10 cellular contexts compared by ENCODE assay signal in genomic region chr7:122532406-122533269, GRCh38.
DNase-seq lines count a peak whose midpoint lies in the region; ATAC-seq and TF ChIP-seq lines count a peak whose summit lies in the region.
"Had no signal": no experiment of that assay in that cellular context is flagged by ENCODE, and none has a peak within 500 bp of the region (broad histone marks: within the 10 kb centered on the region; RNA-seq: fewer than 3 reads in every experiment).

No MANE protein-coding gene starts in this region.

- peak; percentile 23 for DNase-seq in MCF 10A (ENCODE audit: unreplicated experiment)
- no peak for DNase-seq in breast epithelium (ENCODE audit: low spot score in 2 of 2)
- DNase-seq in fibroblast of peridontal ligament (ENCODE audit: extremely low read depth), result peak; percentile 42
- no peak for DNase-seq in type B pancreatic cell (ENCODE audit: extremely low spot score, unreplicated experiment)
- DNase-seq in ascending aorta (ENCODE audit: low spot score in 2 of 2), result no peak
- DNase-seq: DMS153 had no signal

- no peaks in the 10 kb centered on the region for H3F3A ChIP-seq in OCI-LY1 (ENCODE audit: insufficient read depth, low read length)

- no peaks in the 10 kb centered on the region for H3K9me3 ChIP-seq in breast epithelium
- no peaks in the 10 kb centered on the region for H3K9me3 ChIP-seq in OCI-LY1 (ENCODE audit: low read length)
- no peaks in the 10 kb centered on the region for H3K9me3 ChIP-seq in ascending aorta
- H3K9me3 ChIP-seq: SJCRH30 had no signal

- no peak overlapping the region for H3K4me2 ChIP-seq in OCI-LY1 (ENCODE audit: low read length)

- intact Hi-C loops in MCF 10A (cut with micrococcal nuclease), result loop anchor here (10.0 kb wide), 1 partner anchor 352 kb away; the partner anchor contains the start of gene CADPS2
- intact Hi-C loops in breast epithelium (cut with DNase I; ENCODE audit: low total_unique reads), result no loop called here
- intact Hi-C loops in ascending aorta (cut with DNase I), result loop anchor here (5.0 kb wide), 1 partner anchor 310 kb away; no protein-coding TSS in a partner anchor

- no TSS peak for BruUV-seq in MCF 10A (replicated peaks; lab: Mats Ljungman, UMichigan)

- no peak for TF ChIP-seq POLR2A in breast epithelium (IDR thresholded peaks at IDR 0.05)

- no peaks in the 10 kb centered on the region for H4K20me1 ChIP-seq in OCI-LY1 (ENCODE audit: insufficient read depth, low read length)

- TF ChIP-seq CTCF in MCF 10A (IDR thresholded peaks at IDR 0.05; ENCODE audit: unreplicated experiment) (peak; percentile 18), breast epithelium (IDR thresholded peaks at IDR 0.05) (no peak), OCI-LY1 (IDR thresholded peaks at IDR 0.05; ENCODE audit: low read length) (peak; percentile 70), type B pancreatic cell (conservative IDR thresholded peaks at IDR 0.05) (peak; percentile 79), ascending aorta (IDR thresholded peaks at IDR 0.05) (peak in 1 of 3 experiments; percentile 40)

- ATAC-seq in GM21723 (IDR thresholded peaks at IDR 0.05; ENCODE audit: unreplicated experiment) (no peak), GM21381 (IDR thresholded peaks at IDR 0.05; ENCODE audit: unreplicated experiment) (no peak)

- no peak overlapping the region for H2AFZ ChIP-seq in OCI-LY1 (ENCODE audit: low read length)

- CTCF ChIA-PET in MCF 10A (lab: Yijun Ruan, JAX), result interaction anchor here (0.6 to 7.3 kb wide), 45 partner anchors 9 to 996 kb away, joined by 3 to 186 read pairs (median 3); no protein-coding TSS in a partner anchor

- H3K79me2 ChIP-seq in OCI-LY1 (ENCODE audit: insufficient read depth, low read length), result no peaks in the 10 kb centered on the region

- peaks cover 4% of the 10 kb centered on the region for H3K4me1 Mint-ChIP-seq in MCF 10A (ENCODE audit: insufficient read depth, unreplicated experiment)
- H3K4me1 Mint-ChIP-seq in type B pancreatic cell (ENCODE audit: unreplicated experiment), result peaks cover 5% of the 10 kb centered on the region

- peaks cover 14% of the 10 kb centered on the region for H3K27me3 Mint-ChIP-seq in MCF 10A (ENCODE audit: insufficient read depth, unreplicated experiment)
- H3K27me3 Mint-ChIP-seq in type B pancreatic cell, result peaks cover 11% of the 10 kb centered on the region

- no peak overlapping the region for H3K9ac ChIP-seq in OCI-LY1 (ENCODE audit: low read length)

- no peaks in the 10 kb centered on the region for H3K27me3 ChIP-seq in breast epithelium
- no peaks in the 10 kb centered on the region for H3K27me3 ChIP-seq in OCI-LY1 (ENCODE audit: insufficient read depth, low read length)
- no peaks in the 10 kb centered on the region for H3K27me3 ChIP-seq in ascending aorta
- H3K27me3 ChIP-seq: SJCRH30 had no signal

- H3K4me3 ChIP-seq in breast epithelium, result no peak overlapping the region
- H3K4me3 ChIP-seq in OCI-LY1 (ENCODE audit: low read depth, low read length, poor library complexity, severe bottlenecking), result no peak overlapping the region
- H3K4me3 ChIP-seq in ascending aorta, result no peak overlapping the region
- H3K4me3 ChIP-seq: SJCRH30 had no signal

- H3K9me2 ChIP-seq in OCI-LY1 (ENCODE audit: low read depth, low read length), result no peaks in the 10 kb centered on the region

- no peaks in the 10 kb centered on the region for H3K4me1 ChIP-seq in breast epithelium
- H3K4me1 ChIP-seq in OCI-LY1 (ENCODE audit: insufficient read depth, low read length, severe bottlenecking), result no peaks in the 10 kb centered on the region
- no peaks in the 10 kb centered on the region for H3K4me1 ChIP-seq in ascending aorta
- H3K4me1 ChIP-seq: SJCRH30 had no signal

- POLR2A ChIA-PET in MCF 10A (lab: Yijun Ruan, JAX), result interaction anchor here (0.9 to 1.0 kb wide), 2 partner anchors 314 to 440 kb away, joined by 3 read pairs; no protein-coding TSS in a partner anchor

- H3K36me3 Mint-ChIP-seq in MCF 10A (ENCODE audit: insufficient read depth, unreplicated experiment) (no peaks in the 10 kb centered on the region), type B pancreatic cell (no peaks in the 10 kb centered on the region)

- H3K36me3 ChIP-seq in breast epithelium, result no peaks in the 10 kb centered on the region
- H3K36me3 ChIP-seq in OCI-LY1 (ENCODE audit: insufficient read depth, low read length), result no peaks in the 10 kb centered on the region
- no peaks in the 10 kb centered on the region for H3K36me3 ChIP-seq in ascending aorta
- H3K36me3 ChIP-seq: SJCRH30 had no signal

- H3K27ac Mint-ChIP-seq in MCF 10A (ENCODE audit: low read depth, unreplicated experiment) (no peak overlapping the region), type B pancreatic cell (no peak overlapping the region)

- H3K9me3 Mint-ChIP-seq in MCF 10A (ENCODE audit: unreplicated experiment), result no peaks in the 10 kb centered on the region
- no peaks in the 10 kb centered on the region for H3K9me3 Mint-ChIP-seq in type B pancreatic cell

- H3K27ac ChIP-seq in breast epithelium (no peak overlapping the region), OCI-LY1 (ENCODE audit: low read depth, low read length, poor library complexity, severe bottlenecking) (no peak overlapping the region), ascending aorta (no peak overlapping the region)
- H3K27ac ChIP-seq: SJCRH30 had no signal

- H3K4me3 Mint-ChIP-seq in MCF 10A (ENCODE audit: unreplicated experiment) (no peak overlapping the region), type B pancreatic cell (no peak overlapping the region)

Comparison
In these comparisons a context has a peak if more than half of its experiments do, and no peak if none do; other contexts are left out.
1. DNase-seq: peak in MCF 10A (single experiment) and fibroblast of peridontal ligament (single experiment); none in breast epithelium (0 of 2), type B pancreatic cell (single experiment) and ascending aorta (0 of 2).
2. CTCF ChIP-seq: peak in MCF 10A (single experiment), OCI-LY1 (single experiment) and type B pancreatic cell (single experiment); none in breast epithelium (0 of 3).